ENCODE assay signal across 8 cellular contexts in genomic region chr1:161201828-161202712, GRCh38. TPM values are rescaled to one million over a fixed set of nuclear protein-coding genes. Genes with fewer than 3 reads are reported as not detected.
DNase-seq lines count a peak whose midpoint lies in the region; ATAC-seq and TF ChIP-seq lines count a peak whose summit lies in the region.

TSS of gene NDUFS2 (plus strand) at chr1:161202367. CDS start at chr1:161202386, 19 bp downstream.

- TF ChIP-seq POLR2A in GM18505 (IDR thresholded peaks at IDR 0.05; ENCODE audit: borderline replicate concordance, extremely low read depth, insufficient read depth, insufficient read length) (peak; percentile 95), uterus (IDR thresholded peaks at IDR 0.05) (peak; percentile 52 to 76)

- WGBS in right cardiac atrium = under 1% methylated on average over 53 of the region's 53 CpGs

- intact Hi-C loops in ascending aorta (cut with DNase I) (loop anchor here (1.0 to 10.0 kb wide), 6 partner anchors 24 to 543 kb away; partner anchors contain the start of genes B4GALT3, DEDD, DUSP12 and TOMM40L), right cardiac atrium (cut with DNase I) (no loop called here), uterus (cut with DNase I; ENCODE audit: low total_unique reads) (no loop called here)

- H3K27me3 ChIP-seq in ascending aorta = no peaks in the 10 kb centered on the region
- H3K27me3 ChIP-seq in right cardiac atrium (ENCODE audit: control insufficient read depth, insufficient read depth) = no peaks in the 10 kb centered on the region
- H3K27me3 ChIP-seq in uterus = no peaks in the 10 kb centered on the region

- ATAC-seq in GM18505 (IDR thresholded peaks at IDR 0.05; ENCODE audit: unreplicated experiment) = peak; percentile 96
- peak; percentile 92 for ATAC-seq in HG02973 (IDR thresholded peaks at IDR 0.05; ENCODE audit: unreplicated experiment)
- peak; percentile 76 to 90 for ATAC-seq in right cardiac atrium

- peaks cover 8 to 15% of the 10 kb centered on the region in 2 donors for H3K36me3 ChIP-seq in ascending aorta
- H3K36me3 ChIP-seq in uterus = no peaks in the 10 kb centered on the region

- H3K27ac ChIP-seq in ascending aorta (peak within 1 kb of the TSS; percentile 92 to 97), right cardiac atrium (ENCODE audit: low read length) (peak within 1 kb of the TSS; percentile 99), uterus (peak within 1 kb of the TSS; percentile 98 to 99)

- no peaks in the 10 kb centered on the region for H3K9me3 ChIP-seq in ascending aorta
- H3K9me3 ChIP-seq in right cardiac atrium (ENCODE audit: control insufficient read depth, low read length) = no peaks in the 10 kb centered on the region
- no peaks in the 10 kb centered on the region for H3K9me3 ChIP-seq in uterus

- H3K4me3 ChIP-seq in ascending aorta (peak within 1 kb of the TSS; percentile 77 to 89), right cardiac atrium (ENCODE audit: low read length) (peak within 1 kb of the TSS; percentile 98), uterus (peak within 1 kb of the TSS; percentile 90 to 94)

- peak within 1 kb of the TSS; percentile 96 for H3K27ac Mint-ChIP-seq in T-helper 2 cell treated with Interferon-gamma antibody and Interleukin-4, amounts not matched to agents 5 μg/mL and 100 μg/mL, for 36 hours

- H3K27me3 Mint-ChIP-seq in T-helper 2 cell treated with Interferon-gamma antibody and Interleukin-4, amounts not matched to agents 5 μg/mL and 100 μg/mL, for 36 hours (ENCODE audit: low read depth) = no peaks in the 10 kb centered on the region

- H3K4me3 Mint-ChIP-seq in T-helper 2 cell treated with Interferon-gamma antibody and Interleukin-4, amounts not matched to agents 5 μg/mL and 100 μg/mL, for 36 hours = peak within 1 kb of the TSS; percentile 94

- no peaks in the 10 kb centered on the region for H3K9me3 Mint-ChIP-seq in T-helper 2 cell treated with Interferon-gamma antibody and Interleukin-4, amounts not matched to agents 5 μg/mL and 100 μg/mL, for 36 hours

- DNase-seq in NCI-H1930 (lab: John Stamatoyannopoulos, UW) = peak; percentile 98
- peak; percentile 93 for DNase-seq in T-helper 2 cell treated with Interferon-gamma antibody and Interleukin-4, amounts not matched to agents 5 μg/mL and 100 μg/mL, for 36 hours (ENCODE audit: low spot score)
- DNase-seq in ascending aorta (ENCODE audit: low spot score in 2 of 2) = peak; percentile 94 to 100
- DNase-seq in right cardiac atrium = peak; percentile 98 to 99 (median 98)
- DNase-seq in pulmonary artery endothelial cell (ENCODE audit: low read depth, low spot score) = peak; percentile 97
- peak; percentile 98 to 100 for DNase-seq in uterus

- no peak for TF ChIP-seq CTCF in ascending aorta (IDR thresholded peaks at IDR 0.05)
- TF ChIP-seq CTCF in uterus (IDR thresholded peaks at IDR 0.05) = no peak

- H3K4me1 Mint-ChIP-seq in T-helper 2 cell treated with Interferon-gamma antibody and Interleukin-4, amounts not matched to agents 5 μg/mL and 100 μg/mL, for 36 hours (ENCODE audit: low read depth) = peaks cover 47% of the 10 kb centered on the region

- H3K4me1 ChIP-seq in ascending aorta = peaks cover 8 to 32% of the 10 kb centered on the region in 2 donors
- H3K4me1 ChIP-seq in right cardiac atrium (ENCODE audit: control insufficient read depth, insufficient read depth, low read length) = peaks cover 31% of the 10 kb centered on the region
- peaks cover 27 to 35% of the 10 kb centered on the region in 2 donors for H3K4me1 ChIP-seq in uterus

- H3K36me3 Mint-ChIP-seq in T-helper 2 cell treated with Interferon-gamma antibody and Interleukin-4, amounts not matched to agents 5 μg/mL and 100 μg/mL, for 36 hours (ENCODE audit: low read depth) = peaks cover 33% of the 10 kb centered on the region

RNA-seq across cellular contexts. Expression of gene NDUFS2, which starts in this region (rescaled TPM):
- 107 TPM for total RNA-seq in ascending aorta
- 100 to 1,000 TPM; 162 to 229 (median 177) TPM for total RNA-seq in right cardiac atrium
- polyA plus RNA-seq in right cardiac atrium = 219 TPM
- 200 and 232 TPM in 2 replicates for total RNA-seq in pulmonary artery endothelial cell
- total RNA-seq in uterus = 100 to 1,000 TPM in 1 of 4 donors, 10 to 100 TPM in 3; 43.8 to 107 (median 93.9) TPM

Comparison
In these comparisons a context has a peak if more than half of its experiments do, and no peak if none do; other contexts are left out.
1. Peak in every context shown above with its lines: DNase-seq, ATAC-seq, H3K4me3 ChIP-seq and H3K27ac ChIP-seq.